ENCODE assay signal across 11 cellular contexts in the genomic region with DNA sequence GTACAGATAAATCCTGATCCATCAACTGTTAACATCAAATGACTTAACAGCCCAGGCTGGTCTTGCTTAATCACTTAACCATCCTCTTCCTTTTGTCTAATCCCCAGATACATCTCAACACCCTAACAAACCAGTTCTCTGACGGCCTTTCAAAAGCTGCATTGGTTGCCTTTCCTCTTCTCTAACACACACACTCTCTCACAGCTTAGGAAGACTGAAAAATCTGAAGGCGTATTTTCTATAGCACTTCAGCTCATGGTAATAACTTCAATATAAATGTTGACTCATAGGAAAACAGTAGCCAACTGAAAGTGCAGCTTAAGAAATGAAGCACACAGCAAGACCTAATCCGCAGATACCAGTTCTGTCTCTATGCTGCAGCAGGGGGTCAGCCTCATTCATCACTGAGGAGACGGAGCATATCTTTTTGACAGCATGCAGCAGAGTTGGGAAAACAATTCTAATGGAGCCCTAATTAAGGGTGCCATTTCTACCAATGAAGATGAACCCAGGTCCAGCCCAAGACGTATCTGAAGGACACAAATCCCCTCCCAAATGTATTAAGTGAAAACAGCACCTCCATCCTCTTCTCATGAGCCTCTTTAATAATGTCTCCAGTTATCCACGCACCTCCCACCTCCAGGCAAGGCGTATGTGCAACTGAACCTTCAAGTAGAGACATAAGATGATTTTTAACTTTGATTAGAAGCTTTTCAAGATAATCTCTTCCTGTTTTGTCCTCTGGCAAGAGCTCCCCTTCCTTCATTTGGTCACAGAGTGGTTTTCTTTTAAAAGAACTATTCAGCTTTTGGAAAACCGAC.
DNase-seq lines count a peak whose midpoint lies in the region; ATAC-seq and TF ChIP-seq lines count a peak whose summit lies in the region.
"Had no signal": no experiment of that assay in that cellular context is flagged by ENCODE, and none has a peak within 500 bp of the region (broad histone marks: within the 10 kb centered on the region; RNA-seq: fewer than 3 reads in every experiment).

No MANE protein-coding gene starts in this region.

- peaks cover 32% of the 10 kb centered on the region for H3K4me1 ChIP-seq in A673 (ENCODE audit: insufficient read depth, low read length, poor library complexity, severe bottlenecking)

- POLR2A ChIA-PET in A673 (lab: Charles Lee; ENCODE audit: low non-redundant PET) (interaction anchor here (0.6 to 0.7 kb wide), 4 partner anchors 27 to 563 kb away, joined by 3 to 5 read pairs (median 3); no protein-coding TSS in a partner anchor), MCF 10A (lab: Yijun Ruan, JAX) (interaction anchor here (0.6 to 2.2 kb wide), 13 partner anchors 9 to 1227 kb away, joined by 3 to 15 read pairs (median 4); a partner anchor contains a TSS)

- peaks cover 16% of the 10 kb centered on the region for H3K9me3 Mint-ChIP-seq in MCF 10A (ENCODE audit: unreplicated experiment)
- H3K9me3 Mint-ChIP-seq: GM23338 had no signal

- TF ChIP-seq CTCF in A673 (conservative IDR thresholded peaks at IDR 0.05; ENCODE audit: low read depth, low read length) (no peak), MCF 10A (IDR thresholded peaks at IDR 0.05; ENCODE audit: unreplicated experiment) (no peak)

- peak overlapping the region; percentile 46 for H3K27ac Mint-ChIP-seq in MCF 10A (ENCODE audit: low read depth, unreplicated experiment)
- H3K27ac Mint-ChIP-seq: GM23338 had no signal

- H3K27me3 Mint-ChIP-seq in MCF 10A (ENCODE audit: insufficient read depth, unreplicated experiment), result no peaks in the 10 kb centered on the region

- peak; percentile 15 for ATAC-seq in GM21360 (IDR thresholded peaks at IDR 0.05; ENCODE audit: unreplicated experiment)
- ATAC-seq in Right ventricle myocardium superior (ENCODE audit: poor library complexity), result no peak
- ATAC-seq in HG03025 (IDR thresholded peaks at IDR 0.05; ENCODE audit: low FRiP score, unreplicated experiment), result no peak
- no peak for ATAC-seq in GM21786 (IDR thresholded peaks at IDR 0.05; ENCODE audit: unreplicated experiment)

- H3K36me3 ChIP-seq in A673 (ENCODE audit: insufficient read depth, low read length, poor library complexity, severe bottlenecking), result no peaks in the 10 kb centered on the region

- peak overlapping the region; percentile 42 for H3K4me3 Mint-ChIP-seq in MCF 10A (ENCODE audit: unreplicated experiment)
- H3K4me3 Mint-ChIP-seq: GM23338 had no signal

- H3K9me3 ChIP-seq in A673 (ENCODE audit: low read depth, low read length, poor library complexity, severe bottlenecking), result peaks cover 5% of the 10 kb centered on the region

- H3K27ac ChIP-seq in A673 (ENCODE audit: low read depth, low read length, poor library complexity, severe bottlenecking), result peak overlapping the region; percentile 89

- BruUV-seq in A673 (replicated peaks; lab: Mats Ljungman, UMichigan), result no TSS peak
- TSS peak; percentile 53 for BruUV-seq in MCF 10A (replicated peaks; lab: Mats Ljungman, UMichigan)

- no peaks in the 10 kb centered on the region for H3K27me3 ChIP-seq in A673 (replicated peaks; ENCODE audit: insufficient read depth, low read depth, low read length, poor library complexity)

- DNase-seq in A673 (ENCODE audit: low spot score) (peak; percentile 98), NCI-H146 (lab: John Stamatoyannopoulos, UW) (peak; percentile 88), MCF 10A (ENCODE audit: unreplicated experiment) (no peak), Right ventricle myocardium superior (no peak)
- no peak for DNase-seq in activated effector memory CD4-positive, alpha-beta T cell treated with anti-CD3 and anti-CD28 coated beads, Interleukin-2, amount 50 U/mL, for 16 hours
- DNase-seq: SHP77; stimulated activated CD4-positive, alpha-beta T cell treated with anti-CD3 and anti-CD28 coated beads, Interleukin-2, amount 100 ng/mL, for 48 hours had no signal

- intact Hi-C loops in A673 (cut with micrococcal nuclease; ENCODE audit: unreplicated experiment), result loop anchor here (1.0 to 5.0 kb wide), 2 partner anchors 121 to 262 kb away; a partner anchor contains a TSS
- intact Hi-C loops in MCF 10A (cut with micrococcal nuclease), result loop anchor here (2.0 kb wide), 1 partner anchor 13 kb away; no protein-coding TSS in a partner anchor
- intact Hi-C loops in Right ventricle myocardium superior (cut with DNase I), result no loop called here

- CTCF ChIA-PET in A673 (lab: Charles Lee), result interaction anchor here (0.6 kb wide), 1 partner anchor 150 kb away, joined by 3 read pairs; no protein-coding TSS in a partner anchor
- CTCF ChIA-PET in MCF 10A (lab: Yijun Ruan, JAX), result interaction anchor here (0.6 to 2.4 kb wide), 11 partner anchors 10 to 723 kb away, joined by 3 to 6 read pairs (median 4); no protein-coding TSS in a partner anchor

- peak overlapping the region; percentile 31 for H3K4me3 ChIP-seq in A673 (ENCODE audit: low read depth, low read length, poor library complexity, severe bottlenecking)
- H3K4me3 ChIP-seq: GM23338 had no signal

- peaks cover 24% of the 10 kb centered on the region for H3K4me1 Mint-ChIP-seq in MCF 10A (ENCODE audit: insufficient read depth, unreplicated experiment)

- no peaks in the 10 kb centered on the region for H3K36me3 Mint-ChIP-seq in MCF 10A (ENCODE audit: insufficient read depth, unreplicated experiment)

Comparison
In these comparisons a context has a peak if more than half of its experiments do, and no peak if none do; other contexts are left out.
1. DNase-seq: peak in A673 (single experiment) and NCI-H146 (single experiment); none in MCF 10A (single experiment), Right ventricle myocardium superior (single experiment) and activated effector memory CD4-positive, alpha-beta T cell treated with anti-CD3 and anti-CD28 coated beads, Interleukin-2, amount 50 U/mL, for 16 hours (single experiment).